Comparison of ENCODE assay signal across 1 cellular context in genomic region chr7:121103091-121103490, GRCh38.
TF ChIP-seq lines count a peak whose summit lies in the region.

No MANE protein-coding gene starts in this region.

TF ChIP-seq in GM23338, 12 proteins besides CTCF, POLR2A, EP300 and RAD21 (continued from another document):
- TF ChIP-seq, protein P1, sequence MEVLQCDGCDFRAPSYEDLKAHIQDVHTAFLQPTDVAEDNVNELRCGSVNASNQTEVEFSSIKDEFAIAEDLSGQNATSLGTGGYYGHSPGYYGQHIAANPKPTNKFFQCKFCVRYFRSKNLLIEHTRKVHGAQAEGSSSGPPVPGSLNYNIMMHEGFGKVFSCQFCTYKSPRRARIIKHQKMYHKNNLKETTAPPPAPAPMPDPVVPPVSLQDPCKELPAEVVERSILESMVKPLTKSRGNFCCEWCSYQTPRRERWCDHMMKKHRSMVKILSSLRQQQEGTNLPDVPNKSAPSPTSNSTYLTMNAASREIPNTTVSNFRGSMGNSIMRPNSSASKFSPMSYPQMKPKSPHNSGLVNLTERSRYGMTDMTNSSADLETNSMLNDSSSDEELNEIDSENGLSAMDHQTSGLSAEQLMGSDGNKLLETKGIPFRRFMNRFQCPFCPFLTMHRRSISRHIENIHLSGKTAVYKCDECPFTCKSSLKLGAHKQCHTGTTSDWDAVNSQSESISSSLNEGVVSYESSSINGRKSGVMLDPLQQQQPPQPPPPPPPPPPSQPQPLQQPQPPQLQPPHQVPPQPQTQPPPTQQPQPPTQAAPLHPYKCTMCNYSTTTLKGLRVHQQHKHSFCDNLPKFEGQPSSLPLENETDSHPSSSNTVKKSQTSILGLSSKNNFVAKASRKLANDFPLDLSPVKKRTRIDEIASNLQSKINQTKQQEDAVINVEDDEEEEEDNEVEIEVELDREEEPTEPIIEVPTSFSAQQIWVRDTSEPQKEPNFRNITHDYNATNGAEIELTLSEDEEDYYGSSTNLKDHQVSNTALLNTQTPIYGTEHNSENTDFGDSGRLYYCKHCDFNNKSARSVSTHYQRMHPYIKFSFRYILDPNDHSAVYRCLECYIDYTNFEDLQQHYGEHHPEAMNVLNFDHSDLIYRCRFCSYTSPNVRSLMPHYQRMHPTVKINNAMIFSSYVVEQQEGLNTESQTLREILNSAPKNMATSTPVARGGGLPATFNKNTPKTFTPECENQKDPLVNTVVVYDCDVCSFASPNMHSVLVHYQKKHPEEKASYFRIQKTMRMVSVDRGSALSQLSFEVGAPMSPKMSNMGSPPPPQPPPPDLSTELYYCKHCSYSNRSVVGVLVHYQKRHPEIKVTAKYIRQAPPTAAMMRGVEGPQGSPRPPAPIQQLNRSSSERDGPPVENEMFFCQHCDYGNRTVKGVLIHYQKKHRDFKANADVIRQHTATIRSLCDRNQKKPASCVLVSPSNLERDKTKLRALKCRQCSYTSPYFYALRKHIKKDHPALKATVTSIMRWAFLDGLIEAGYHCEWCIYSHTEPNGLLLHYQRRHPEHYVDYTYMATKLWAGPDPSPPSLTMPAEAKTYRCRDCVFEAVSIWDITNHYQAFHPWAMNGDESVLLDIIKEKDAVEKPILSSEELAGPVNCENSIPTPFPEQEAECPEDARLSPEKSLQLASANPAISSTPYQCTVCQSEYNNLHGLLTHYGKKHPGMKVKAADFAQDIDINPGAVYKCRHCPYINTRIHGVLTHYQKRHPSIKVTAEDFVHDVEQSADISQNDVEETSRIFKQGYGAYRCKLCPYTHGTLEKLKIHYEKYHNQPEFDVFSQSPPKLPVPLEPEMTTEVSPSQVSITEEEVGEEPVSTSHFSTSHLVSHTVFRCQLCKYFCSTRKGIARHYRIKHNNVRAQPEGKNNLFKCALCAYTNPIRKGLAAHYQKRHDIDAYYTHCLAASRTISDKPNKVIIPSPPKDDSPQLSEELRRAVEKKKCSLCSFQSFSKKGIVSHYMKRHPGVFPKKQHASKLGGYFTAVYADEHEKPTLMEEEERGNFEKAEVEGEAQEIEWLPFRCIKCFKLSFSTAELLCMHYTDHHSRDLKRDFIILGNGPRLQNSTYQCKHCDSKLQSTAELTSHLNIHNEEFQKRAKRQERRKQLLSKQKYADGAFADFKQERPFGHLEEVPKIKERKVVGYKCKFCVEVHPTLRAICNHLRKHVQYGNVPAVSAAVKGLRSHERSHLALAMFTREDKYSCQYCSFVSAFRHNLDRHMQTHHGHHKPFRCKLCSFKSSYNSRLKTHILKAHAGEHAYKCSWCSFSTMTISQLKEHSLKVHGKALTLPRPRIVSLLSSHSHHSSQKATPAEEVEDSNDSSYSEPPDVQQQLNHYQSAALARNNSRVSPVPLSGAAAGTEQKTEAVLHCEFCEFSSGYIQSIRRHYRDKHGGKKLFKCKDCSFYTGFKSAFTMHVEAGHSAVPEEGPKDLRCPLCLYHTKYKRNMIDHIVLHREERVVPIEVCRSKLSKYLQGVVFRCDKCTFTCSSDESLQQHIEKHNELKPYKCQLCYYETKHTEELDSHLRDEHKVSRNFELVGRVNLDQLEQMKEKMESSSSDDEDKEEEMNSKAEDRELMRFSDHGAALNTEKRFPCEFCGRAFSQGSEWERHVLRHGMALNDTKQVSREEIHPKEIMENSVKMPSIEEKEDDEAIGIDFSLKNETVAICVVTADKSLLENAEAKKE (CRISPR knock-in tag; IDR thresholded peaks at IDR 0.05): no peak
- TF ChIP-seq EZH2phosphoT487 (IDR thresholded peaks at IDR 0.05; ENCODE audit: unreplicated experiment): no peak
